In the genomic region with DNA sequence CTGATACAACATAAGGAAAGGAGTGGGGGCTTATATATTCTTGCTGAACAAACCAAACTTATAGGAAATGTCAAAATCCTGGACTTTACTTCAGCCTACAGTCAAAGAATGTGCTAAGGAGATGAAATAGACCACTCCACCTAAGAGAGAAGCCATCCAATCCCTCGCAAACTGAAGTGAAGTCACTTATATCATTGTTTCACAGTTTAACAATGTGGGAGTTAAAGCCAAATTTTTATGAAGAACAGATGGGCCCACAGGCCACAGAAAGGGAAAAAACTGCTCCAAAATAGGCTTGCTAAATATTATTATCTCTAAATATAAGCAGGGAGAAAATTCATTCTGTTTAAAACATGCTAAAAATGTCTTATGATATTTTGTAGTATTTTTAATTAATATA, we compare ENCODE assay signal across 1 cellular context.
A peak's percentile ranks its signal among the peaks of the same experiment; 100 is the strongest.
TF ChIP-seq lines count a peak whose summit lies in the region.

No MANE protein-coding gene starts in this region.

TF ChIP-seq in SK-N-SH, 30 proteins besides CTCF, POLR2A, EP300 and RAD21 (continued from another document):
- TF ChIP-seq EZH2phosphoT487 (IDR thresholded peaks at IDR 0.05; ENCODE audit: borderline replicate concordance, low read depth), result no peak
- TF ChIP-seq RXRA (IDR thresholded peaks at IDR 0.05; ENCODE audit: borderline replicate concordance, low read depth), result no peak
- no peak for TF ChIP-seq FOXM1 (IDR thresholded peaks at IDR 0.05; ENCODE audit: low read depth)
- TF ChIP-seq GABPA (IDR thresholded peaks at IDR 0.05; ENCODE audit: low read depth), result no peak
- TF ChIP-seq MXI1 (IDR thresholded peaks at IDR 0.05; ENCODE audit: low read depth, low read length), result no peak
- no peak for TF ChIP-seq CHD2 (IDR thresholded peaks at IDR 0.05; ENCODE audit: low read length, partially characterized antibody)
- peak; percentile 6; the same call in 1 of the 2 replicates for TF ChIP-seq TEAD4 (IDR thresholded peaks at IDR 0.05; ENCODE audit: borderline replicate concordance, insufficient read depth)
- TF ChIP-seq, protein P1, sequence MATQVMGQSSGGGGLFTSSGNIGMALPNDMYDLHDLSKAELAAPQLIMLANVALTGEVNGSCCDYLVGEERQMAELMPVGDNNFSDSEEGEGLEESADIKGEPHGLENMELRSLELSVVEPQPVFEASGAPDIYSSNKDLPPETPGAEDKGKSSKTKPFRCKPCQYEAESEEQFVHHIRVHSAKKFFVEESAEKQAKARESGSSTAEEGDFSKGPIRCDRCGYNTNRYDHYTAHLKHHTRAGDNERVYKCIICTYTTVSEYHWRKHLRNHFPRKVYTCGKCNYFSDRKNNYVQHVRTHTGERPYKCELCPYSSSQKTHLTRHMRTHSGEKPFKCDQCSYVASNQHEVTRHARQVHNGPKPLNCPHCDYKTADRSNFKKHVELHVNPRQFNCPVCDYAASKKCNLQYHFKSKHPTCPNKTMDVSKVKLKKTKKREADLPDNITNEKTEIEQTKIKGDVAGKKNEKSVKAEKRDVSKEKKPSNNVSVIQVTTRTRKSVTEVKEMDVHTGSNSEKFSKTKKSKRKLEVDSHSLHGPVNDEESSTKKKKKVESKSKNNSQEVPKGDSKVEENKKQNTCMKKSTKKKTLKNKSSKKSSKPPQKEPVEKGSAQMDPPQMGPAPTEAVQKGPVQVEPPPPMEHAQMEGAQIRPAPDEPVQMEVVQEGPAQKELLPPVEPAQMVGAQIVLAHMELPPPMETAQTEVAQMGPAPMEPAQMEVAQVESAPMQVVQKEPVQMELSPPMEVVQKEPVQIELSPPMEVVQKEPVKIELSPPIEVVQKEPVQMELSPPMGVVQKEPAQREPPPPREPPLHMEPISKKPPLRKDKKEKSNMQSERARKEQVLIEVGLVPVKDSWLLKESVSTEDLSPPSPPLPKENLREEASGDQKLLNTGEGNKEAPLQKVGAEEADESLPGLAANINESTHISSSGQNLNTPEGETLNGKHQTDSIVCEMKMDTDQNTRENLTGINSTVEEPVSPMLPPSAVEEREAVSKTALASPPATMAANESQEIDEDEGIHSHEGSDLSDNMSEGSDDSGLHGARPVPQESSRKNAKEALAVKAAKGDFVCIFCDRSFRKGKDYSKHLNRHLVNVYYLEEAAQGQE (IDR thresholded peaks at IDR 0.05; ENCODE audit: low read depth, low read length), result no peak
- TF ChIP-seq SIN3A (IDR thresholded peaks at IDR 0.05; ENCODE audit: borderline replicate concordance, low read depth, low read length), result no peak
- TF ChIP-seq FOSL2 (IDR thresholded peaks at IDR 0.05; ENCODE audit: borderline replicate concordance, low read depth), result no peak
- TF ChIP-seq, protein P2, sequence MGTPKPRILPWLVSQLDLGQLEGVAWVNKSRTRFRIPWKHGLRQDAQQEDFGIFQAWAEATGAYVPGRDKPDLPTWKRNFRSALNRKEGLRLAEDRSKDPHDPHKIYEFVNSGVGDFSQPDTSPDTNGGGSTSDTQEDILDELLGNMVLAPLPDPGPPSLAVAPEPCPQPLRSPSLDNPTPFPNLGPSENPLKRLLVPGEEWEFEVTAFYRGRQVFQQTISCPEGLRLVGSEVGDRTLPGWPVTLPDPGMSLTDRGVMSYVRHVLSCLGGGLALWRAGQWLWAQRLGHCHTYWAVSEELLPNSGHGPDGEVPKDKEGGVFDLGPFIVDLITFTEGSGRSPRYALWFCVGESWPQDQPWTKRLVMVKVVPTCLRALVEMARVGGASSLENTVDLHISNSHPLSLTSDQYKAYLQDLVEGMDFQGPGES (IDR thresholded peaks at IDR 0.05; ENCODE audit: low read depth, low read length), result no peak
- peak; percentile 84 for TF ChIP-seq NFIC (IDR thresholded peaks at IDR 0.05; ENCODE audit: borderline replicate concordance)
- no peak for TF ChIP-seq RFX5 (IDR thresholded peaks at IDR 0.05; ENCODE audit: low read length)
- TF ChIP-seq, protein P3, sequence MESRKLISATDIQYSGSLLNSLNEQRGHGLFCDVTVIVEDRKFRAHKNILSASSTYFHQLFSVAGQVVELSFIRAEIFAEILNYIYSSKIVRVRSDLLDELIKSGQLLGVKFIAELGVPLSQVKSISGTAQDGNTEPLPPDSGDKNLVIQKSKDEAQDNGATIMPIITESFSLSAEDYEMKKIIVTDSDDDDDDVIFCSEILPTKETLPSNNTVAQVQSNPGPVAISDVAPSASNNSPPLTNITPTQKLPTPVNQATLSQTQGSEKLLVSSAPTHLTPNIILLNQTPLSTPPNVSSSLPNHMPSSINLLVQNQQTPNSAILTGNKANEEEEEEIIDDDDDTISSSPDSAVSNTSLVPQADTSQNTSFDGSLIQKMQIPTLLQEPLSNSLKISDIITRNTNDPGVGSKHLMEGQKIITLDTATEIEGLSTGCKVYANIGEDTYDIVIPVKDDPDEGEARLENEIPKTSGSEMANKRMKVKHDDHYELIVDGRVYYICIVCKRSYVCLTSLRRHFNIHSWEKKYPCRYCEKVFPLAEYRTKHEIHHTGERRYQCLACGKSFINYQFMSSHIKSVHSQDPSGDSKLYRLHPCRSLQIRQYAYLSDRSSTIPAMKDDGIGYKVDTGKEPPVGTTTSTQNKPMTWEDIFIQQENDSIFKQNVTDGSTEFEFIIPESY (IDR thresholded peaks at IDR 0.05; ENCODE audit: borderline replicate concordance, low read depth), result no peak
- TF ChIP-seq, protein P4, sequence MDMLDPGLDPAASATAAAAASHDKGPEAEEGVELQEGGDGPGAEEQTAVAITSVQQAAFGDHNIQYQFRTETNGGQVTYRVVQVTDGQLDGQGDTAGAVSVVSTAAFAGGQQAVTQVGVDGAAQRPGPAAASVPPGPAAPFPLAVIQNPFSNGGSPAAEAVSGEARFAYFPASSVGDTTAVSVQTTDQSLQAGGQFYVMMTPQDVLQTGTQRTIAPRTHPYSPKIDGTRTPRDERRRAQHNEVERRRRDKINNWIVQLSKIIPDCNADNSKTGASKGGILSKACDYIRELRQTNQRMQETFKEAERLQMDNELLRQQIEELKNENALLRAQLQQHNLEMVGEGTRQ (IDR thresholded peaks at IDR 0.05; ENCODE audit: borderline replicate concordance, low read depth, low read length), result no peak
- no peak for TF ChIP-seq POLR2AphosphoS5 (IDR thresholded peaks at IDR 0.05; ENCODE audit: low read depth, low read length)
- TF ChIP-seq, protein P5, sequence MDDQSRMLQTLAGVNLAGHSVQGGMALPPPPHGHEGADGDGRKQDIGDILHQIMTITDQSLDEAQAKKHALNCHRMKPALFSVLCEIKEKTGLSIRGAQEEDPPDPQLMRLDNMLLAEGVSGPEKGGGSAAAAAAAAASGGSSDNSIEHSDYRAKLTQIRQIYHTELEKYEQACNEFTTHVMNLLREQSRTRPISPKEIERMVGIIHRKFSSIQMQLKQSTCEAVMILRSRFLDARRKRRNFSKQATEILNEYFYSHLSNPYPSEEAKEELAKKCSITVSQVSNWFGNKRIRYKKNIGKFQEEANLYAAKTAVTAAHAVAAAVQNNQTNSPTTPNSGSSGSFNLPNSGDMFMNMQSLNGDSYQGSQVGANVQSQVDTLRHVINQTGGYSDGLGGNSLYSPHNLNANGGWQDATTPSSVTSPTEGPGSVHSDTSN (IDR thresholded peaks at IDR 0.05), result 0 out of 2 replicates have a peak, but pooled peaks have one; percentile 23
